In genomic region chr2:29749843-29750242, GRCh38 we compare ENCODE assay signal across 14 cellular contexts.
DNase-seq lines count a peak whose midpoint lies in the region; ATAC-seq and TF ChIP-seq lines count a peak whose summit lies in the region.
"Had no signal": no experiment of that assay in that cellular context is flagged by ENCODE, and none has a peak within 500 bp of the region (broad histone marks: within the 10 kb centered on the region; RNA-seq: fewer than 3 reads in every experiment).

No MANE protein-coding gene starts in this region.

- H3K36me3 ChIP-seq in GM23248 (ENCODE audit: low read depth) (no peaks in the 10 kb centered on the region), RWPE2 (ENCODE audit: low read depth) (no peaks in the 10 kb centered on the region)

- H4K20me1 ChIP-seq in GM23248 (ENCODE audit: insufficient read depth) = no peaks in the 10 kb centered on the region

- H3K9me2 ChIP-seq in GM23248 (ENCODE audit: insufficient read depth) = no peaks in the 10 kb centered on the region

- no peak overlapping the region for H3K4me3 ChIP-seq in GM23248
- no peak overlapping the region for H3K4me3 ChIP-seq in RWPE2 (ENCODE audit: severe bottlenecking)
- no peak overlapping the region for H3K4me3 ChIP-seq in skeletal muscle cell (ENCODE audit: low read depth, low read length)
- H3K4me3 ChIP-seq: body of pancreas had no signal

- H3K9ac ChIP-seq in GM23248 = no peak overlapping the region

- H3K27me3 ChIP-seq in GM23248 (replicated peaks; ENCODE audit: insufficient read depth) (peaks cover 9% of the 10 kb centered on the region), RWPE2 (ENCODE audit: insufficient read depth, poor library complexity, severe bottlenecking) (no peaks in the 10 kb centered on the region)
- H3K27me3 ChIP-seq: body of pancreas had no signal

- no peak for TF ChIP-seq CTCF in RWPE2 (IDR thresholded peaks at IDR 0.05; ENCODE audit: poor library complexity, severe bottlenecking)

- no peak overlapping the region for H3K4me2 ChIP-seq in GM23248 (ENCODE audit: unreplicated experiment)

- ATAC-seq in RWPE2 (ENCODE audit: low read depth) = no peak
- ATAC-seq in HG02610 (IDR thresholded peaks at IDR 0.05; ENCODE audit: unreplicated experiment) = no peak
- ATAC-seq: body of pancreas had no signal

- in situ Hi-C loops in GM23248 (cut with MboI) = no loop called here

- peaks cover 21% of the 10 kb centered on the region for H3K4me1 ChIP-seq in GM23248 (ENCODE audit: insufficient read depth)
- H3K4me1 ChIP-seq in RWPE2 (ENCODE audit: insufficient read depth, poor library complexity, severe bottlenecking) = peaks cover 32% of the 10 kb centered on the region
- H3K4me1 ChIP-seq: body of pancreas had no signal

- no peaks in the 10 kb centered on the region for H3K9me3 ChIP-seq in GM23248 (ENCODE audit: low read depth)
- H3K9me3 ChIP-seq in RWPE2 (ENCODE audit: severe bottlenecking) = no peaks in the 10 kb centered on the region
- H3K9me3 ChIP-seq: body of pancreas had no signal

- H3K79me2 ChIP-seq in GM23248 (ENCODE audit: insufficient read depth) = no peaks in the 10 kb centered on the region

- H3F3A ChIP-seq in GM23248 (ENCODE audit: insufficient read depth) = peaks cover 30% of the 10 kb centered on the region

- DNase-seq in GM23248 (peak; percentile 6), NCI-H2029 (lab: John Stamatoyannopoulos, UW) (peak; percentile 66), RWPE2 (ENCODE audit: low spot score) (no peak), skeletal muscle cell (ENCODE audit: low read depth) (peak; percentile 39), NCI-H446 treated with DMSO at 0.1 percent for 48 hours (lab: John Stamatoyannopoulos, UW) (no peak), GM03348 (ENCODE audit: low spot score) (no peak)
- DNase-seq: activated CD4-positive, alpha-beta T cell treated with anti-CD3 and anti-CD28 coated beads, Interleukin-2, amount 10 ng/mL, durations not matched to agents 24 days and 14 days; activated naive CD4-positive, alpha-beta T cell treated with anti-CD3 and anti-CD28 coated beads for 36 hours; cortex of kidney; naive B cell; NCI-H1694 treated with DMSO at 0.1 percent for 48 hours; SIG-M5 had no signal

- 78 to 81% methylated on average over 5 of the region's 5 CpGs for WGBS in GM23248 (ENCODE audit: low coverage in 1 of 2, low lambda C conversion rate in 2 of 2, missing lambda C conversion rate in 2 of 2), 2 experiments

- no peak overlapping the region for H3K27ac ChIP-seq in GM23248
- H3K27ac ChIP-seq in RWPE2 (ENCODE audit: poor library complexity, severe bottlenecking) = peak overlapping the region; percentile 60
- H3K27ac ChIP-seq: body of pancreas had no signal

- H2AFZ ChIP-seq in GM23248 = no peak overlapping the region

Comparison
In these comparisons a context has a peak if more than half of its experiments do, and no peak if none do; other contexts are left out.
1. DNase-seq: peak in GM23248 (single experiment), NCI-H2029 (single experiment) and skeletal muscle cell (single experiment); none in RWPE2 (single experiment), NCI-H446 treated with DMSO at 0.1 percent for 48 hours (single experiment) and GM03348 (single experiment).